7 cellular contexts compared by ENCODE assay signal in the genomic region with DNA sequence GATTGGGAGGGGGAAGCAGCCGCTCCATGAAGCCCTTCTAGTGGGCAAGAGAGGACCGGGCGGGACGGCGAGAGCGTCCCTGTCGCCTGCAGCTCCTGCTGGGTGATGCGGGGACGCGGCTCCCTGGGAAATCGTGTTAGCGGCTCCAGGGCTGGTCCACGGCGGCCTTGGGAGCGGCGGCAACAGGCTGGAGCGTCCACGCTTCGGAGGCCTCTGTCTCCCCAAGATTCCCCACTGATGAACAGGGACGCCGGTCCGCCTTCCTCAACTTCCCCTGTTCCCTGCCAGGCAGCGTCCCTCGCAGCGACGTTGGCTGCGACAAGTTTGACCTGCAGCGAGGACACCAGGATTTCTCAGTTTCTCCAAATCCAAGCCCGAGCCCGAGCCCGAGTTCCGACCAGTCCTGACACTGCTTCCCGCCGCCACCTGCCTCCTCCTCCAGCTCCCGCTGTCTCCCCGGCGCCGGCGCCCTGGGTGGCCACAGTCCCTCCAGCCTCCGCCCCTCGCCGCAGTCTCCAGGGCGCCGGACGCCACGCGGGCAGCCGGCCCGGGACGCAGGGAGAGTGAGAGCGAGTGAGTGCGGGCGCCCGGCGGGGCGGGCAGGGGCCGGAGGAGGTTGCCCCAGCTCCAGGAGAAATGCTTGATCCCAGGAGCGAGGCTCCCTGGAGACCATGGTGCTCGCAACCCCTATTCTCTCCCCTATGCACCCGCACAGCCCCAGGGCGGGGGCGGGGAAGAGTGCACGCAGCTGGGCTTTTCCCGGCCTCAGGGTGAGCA.
A peak's percentile ranks its signal among the peaks of the same experiment; 100 is the strongest.
DNase-seq lines count a peak whose midpoint lies in the region; ATAC-seq and TF ChIP-seq lines count a peak whose summit lies in the region.

No MANE protein-coding gene starts in this region.

- DNase-seq in EH (ENCODE audit: low read depth) (peak; percentile 79), NCI-H1105 (lab: John Stamatoyannopoulos, UW) (peak; percentile 79), adipocyte (ENCODE audit: low read depth) (peak; percentile 77), hypothalamus (lab: John Stamatoyannopoulos, UW) (peak in 46 of 51 donors; percentile 10 to 80 (median 46)), progenitor cell of endocrine pancreas (ENCODE audit: low spot score, unreplicated experiment) (peak; percentile 63), GM10266 (ENCODE audit: extremely low spot score) (no peak)

- peaks cover 6% of the 10 kb centered on the region for H3K4me1 Mint-ChIP-seq in progenitor cell of endocrine pancreas (ENCODE audit: low read depth)

- peak overlapping the region; percentile 62 for H3K9ac ChIP-seq in adipocyte (ENCODE audit: low read length)

- no peaks in the 10 kb centered on the region for H3K36me3 ChIP-seq in adipocyte (ENCODE audit: control insufficient read depth, insufficient read depth, low read length, severe bottlenecking)

- peak overlapping the region; percentile 81 for H3K4me3 Mint-ChIP-seq in progenitor cell of endocrine pancreas (ENCODE audit: low read depth)

- TF ChIP-seq CTCF in progenitor cell of endocrine pancreas (IDR thresholded peaks at IDR 0.05; ENCODE audit: unreplicated experiment) (no peak), GM10266 (IDR thresholded peaks at IDR 0.05; ENCODE audit: control insufficient read depth, insufficient read depth, low read depth, missing control alignments) (no peak)

- H3K36me3 Mint-ChIP-seq in progenitor cell of endocrine pancreas (ENCODE audit: insufficient read depth) = no peaks in the 10 kb centered on the region

- peaks cover 2% of the 10 kb centered on the region for H3K27me3 ChIP-seq in adipocyte (replicated peaks; ENCODE audit: control insufficient read depth, insufficient read depth, low read length)

- H3K9me3 ChIP-seq in adipocyte (ENCODE audit: control insufficient read depth, low read length) = no peaks in the 10 kb centered on the region

- peak overlapping the region; percentile 87 for H3K4me3 ChIP-seq in adipocyte (ENCODE audit: low read length)

- H3K9me3 Mint-ChIP-seq in progenitor cell of endocrine pancreas (ENCODE audit: low read depth) = peaks cover 3% of the 10 kb centered on the region

- H3K27me3 Mint-ChIP-seq in progenitor cell of endocrine pancreas = peaks cover 51% of the 10 kb centered on the region

- peaks cover 47% of the 10 kb centered on the region for H3K4me1 ChIP-seq in adipocyte (ENCODE audit: control insufficient read depth, insufficient read depth, low read length)

- peak overlapping the region; percentile 23 for H3K27ac Mint-ChIP-seq in progenitor cell of endocrine pancreas

- no peak for ATAC-seq in HG03025 (IDR thresholded peaks at IDR 0.05; ENCODE audit: low FRiP score, unreplicated experiment)
